Comparison of ENCODE assay signal across 14 cellular contexts in genomic region chr22:38737302-38738060, GRCh38. TPM values are rescaled to one million over a fixed set of nuclear protein-coding genes. Genes with fewer than 3 reads are reported as not detected.
A peak's percentile ranks its signal among the peaks of the same experiment; 100 is the strongest.
DNase-seq lines count a peak whose midpoint lies in the region; ATAC-seq and TF ChIP-seq lines count a peak whose summit lies in the region.
"Had no signal": no experiment of that assay in that cellular context is flagged by ENCODE, and none has a peak within 500 bp of the region (broad histone marks: within the 10 kb centered on the region; RNA-seq: fewer than 3 reads in every experiment).

No MANE protein-coding gene starts in this region.

- no peak overlapping the region for H3K4me3 ChIP-seq in osteoblast (ENCODE audit: insufficient read depth, low read length)
- H3K4me3 ChIP-seq: A549, MG63 had no signal

- H3K4me2 ChIP-seq in osteoblast (ENCODE audit: insufficient read depth, low read length): no peak overlapping the region
- H3K4me2 ChIP-seq: A549 had no signal

- H3K36me3 ChIP-seq in osteoblast (ENCODE audit: insufficient read depth, low read length): peaks cover 79% of the 10 kb centered on the region

- peak overlapping the region; percentile 63 for H3K27ac Mint-ChIP-seq in activated CD4-positive, alpha-beta T cell treated with anti-CD3 and anti-CD28 coated beads, Interleukin-2, amount 10 ng/mL, durations not matched to agents 24 days and 14 days
- peak overlapping the region; percentile 86 to 95 for H3K27ac Mint-ChIP-seq in effector memory CD8-positive, alpha-beta T cell

- no peaks in the 10 kb centered on the region for H3K79me2 ChIP-seq in osteoblast (ENCODE audit: insufficient read depth, low read length)

- H3K27me3 Mint-ChIP-seq in activated CD4-positive, alpha-beta T cell treated with anti-CD3 and anti-CD28 coated beads, Interleukin-2, amount 10 ng/mL, durations not matched to agents 24 days and 14 days: no peaks in the 10 kb centered on the region
- H3K27me3 Mint-ChIP-seq in effector memory CD8-positive, alpha-beta T cell: no peaks in the 10 kb centered on the region

- no peak for ATAC-seq in effector memory CD8-positive, alpha-beta T cell (replicated peaks)
- no peak for ATAC-seq in HG03280 (IDR thresholded peaks at IDR 0.05; ENCODE audit: unreplicated experiment)
- ATAC-seq: A549 had no signal

- no peaks in the 10 kb centered on the region for H3K4me1 ChIP-seq in osteoblast (ENCODE audit: insufficient read depth, low read length)
- H3K4me1 ChIP-seq: A549 had no signal

- no peaks in the 10 kb centered on the region for H3K9me3 Mint-ChIP-seq in activated CD4-positive, alpha-beta T cell treated with anti-CD3 and anti-CD28 coated beads, Interleukin-2, amount 10 ng/mL, durations not matched to agents 24 days and 14 days
- no peaks in the 10 kb centered on the region for H3K9me3 Mint-ChIP-seq in effector memory CD8-positive, alpha-beta T cell

- CTCF ChIA-PET in RWPE1 (lab: Yijun Ruan, JAX): interaction anchor here (1.3 kb wide), 1 partner anchor 12 kb away, joined by 3 read pairs; no protein-coding TSS in a partner anchor

- peaks cover 40% of the 10 kb centered on the region for H3K4me1 Mint-ChIP-seq in activated CD4-positive, alpha-beta T cell treated with anti-CD3 and anti-CD28 coated beads, Interleukin-2, amount 10 ng/mL, durations not matched to agents 24 days and 14 days
- peaks cover 44 to 50% of the 10 kb centered on the region in 2 donors for H3K4me1 Mint-ChIP-seq in effector memory CD8-positive, alpha-beta T cell (ENCODE audit: low read depth in 2 of 2)

- intact Hi-C loops in activated CD4-positive, alpha-beta T cell treated with anti-CD3 and anti-CD28 coated beads, Interleukin-2, amount 10 ng/mL, durations not matched to agents 24 days and 14 days (cut with micrococcal nuclease): no loop called here
- intact Hi-C loops in head of caudate nucleus (cut with DNase I): no loop called here

- no peak overlapping the region for H2AFZ ChIP-seq in osteoblast (ENCODE audit: low read length)

- TF ChIP-seq CTCF in RWPE1 (conservative IDR thresholded peaks at IDR 0.05; ENCODE audit: low read depth) (no peak), osteoblast (IDR thresholded peaks at IDR 0.05; ENCODE audit: extremely low read depth, low read depth, low read length) (no peak)

- H3K27ac ChIP-seq in RWPE1: peak overlapping the region; percentile 73
- no peak overlapping the region for H3K27ac ChIP-seq in osteoblast (ENCODE audit: low read depth, low read length)
- H3K27ac ChIP-seq: A549 had no signal

- no peak overlapping the region for H3K4me3 Mint-ChIP-seq in activated CD4-positive, alpha-beta T cell treated with anti-CD3 and anti-CD28 coated beads, Interleukin-2, amount 10 ng/mL, durations not matched to agents 24 days and 14 days
- peak overlapping the region; percentile 6 to 9 for H3K4me3 Mint-ChIP-seq in effector memory CD8-positive, alpha-beta T cell

- peaks cover 6% of the 10 kb centered on the region for H4K20me1 ChIP-seq in osteoblast (ENCODE audit: insufficient read depth, low read length)

- POLR2A ChIA-PET in RWPE1 (lab: Yijun Ruan, JAX; ENCODE audit: low non-redundant PET): no interaction called here

- H3K9me3 ChIP-seq in osteoblast (ENCODE audit: low read depth, low read length): no peaks in the 10 kb centered on the region
- H3K9me3 ChIP-seq: A549, MG63 had no signal

- no peaks in the 10 kb centered on the region for H3K27me3 ChIP-seq in osteoblast (ENCODE audit: insufficient read depth, low read length)
- H3K27me3 ChIP-seq: MG63 had no signal

- H3K36me3 Mint-ChIP-seq in activated CD4-positive, alpha-beta T cell treated with anti-CD3 and anti-CD28 coated beads, Interleukin-2, amount 10 ng/mL, durations not matched to agents 24 days and 14 days (ENCODE audit: low read depth): peaks cover 76% of the 10 kb centered on the region
- peaks cover 100% of the 10 kb centered on the region for H3K36me3 Mint-ChIP-seq in effector memory CD8-positive, alpha-beta T cell (ENCODE audit: insufficient read depth)

- no peak for DNase-seq in activated CD4-positive, alpha-beta T cell treated with anti-CD3 and anti-CD28 coated beads, Interleukin-2, amount 10 ng/mL, durations not matched to agents 24 days and 14 days
- no peak for DNase-seq in activated CD4-positive, alpha-beta T cell treated with anti-CD3 and anti-CD28 coated beads for 1 hour
- DNase-seq in RWPE1 (ENCODE audit: low spot score) (no peak), osteoblast (ENCODE audit: insufficient read length, low spot score, missing footprints) (peak; percentile 66), head of caudate nucleus (no peak), dedifferentiated amniotic fluid mesenchymal stem cell (ENCODE audit: extremely low spot score) (no peak)
- no peak for DNase-seq in effector memory CD8-positive, alpha-beta T cell
- DNase-seq: HCEC 1CT; MG63; NCI-H345; small intestine; stimulated activated CD8-positive, alpha-beta memory T cell treated with anti-CD3 and anti-CD28 coated beads, Interleukin-4, amount 100 ng/mL, for 48 hours had no signal

RNA-seq across cellular contexts. Expression of gene SUN2, which starts 18.3 kb away (rescaled TPM):
- total RNA-seq in activated CD4-positive, alpha-beta T cell treated with anti-CD3 and anti-CD28 coated beads, Interleukin-2, amount 10 ng/mL, durations not matched to agents 24 days and 14 days: 124 and 128 TPM in 2 replicates
- 95.2 and 105 TPM in 2 replicates for total RNA-seq in osteoblast

RNA-seq across cellular contexts. Expression of gene GTPBP1, which starts 31.7 kb away (rescaled TPM):
- 102 and 103 TPM in 2 replicates for total RNA-seq in activated CD4-positive, alpha-beta T cell treated with anti-CD3 and anti-CD28 coated beads, Interleukin-2, amount 10 ng/mL, durations not matched to agents 24 days and 14 days
- total RNA-seq in osteoblast: 28.3 and 34.7 TPM in 2 replicates

RNA-seq across cellular contexts. Expression of gene JOSD1, which starts 36.7 kb away (rescaled TPM):
- 90.4 and 93.8 TPM in 2 replicates for total RNA-seq in activated CD4-positive, alpha-beta T cell treated with anti-CD3 and anti-CD28 coated beads, Interleukin-2, amount 10 ng/mL, durations not matched to agents 24 days and 14 days
- 82.2 and 86.1 TPM in 2 replicates for total RNA-seq in osteoblast

RNA-seq across cellular contexts. Expression of gene TOMM22, which starts 55.7 kb away (rescaled TPM):
- 169 and 172 TPM in 2 replicates for total RNA-seq in activated CD4-positive, alpha-beta T cell treated with anti-CD3 and anti-CD28 coated beads, Interleukin-2, amount 10 ng/mL, durations not matched to agents 24 days and 14 days
- 57.2 and 60.4 TPM in 2 replicates for total RNA-seq in osteoblast

RNA-seq across cellular contexts. Expression of gene DNAL4, which starts 56.5 kb away (rescaled TPM):
- total RNA-seq in activated CD4-positive, alpha-beta T cell treated with anti-CD3 and anti-CD28 coated beads, Interleukin-2, amount 10 ng/mL, durations not matched to agents 24 days and 14 days: 5.5 and 6.3 TPM in 2 replicates
- total RNA-seq in osteoblast: 15.9 and 17.0 TPM in 2 replicates
